Comparison of ENCODE assay signal across 13 cellular contexts in the genomic region with DNA sequence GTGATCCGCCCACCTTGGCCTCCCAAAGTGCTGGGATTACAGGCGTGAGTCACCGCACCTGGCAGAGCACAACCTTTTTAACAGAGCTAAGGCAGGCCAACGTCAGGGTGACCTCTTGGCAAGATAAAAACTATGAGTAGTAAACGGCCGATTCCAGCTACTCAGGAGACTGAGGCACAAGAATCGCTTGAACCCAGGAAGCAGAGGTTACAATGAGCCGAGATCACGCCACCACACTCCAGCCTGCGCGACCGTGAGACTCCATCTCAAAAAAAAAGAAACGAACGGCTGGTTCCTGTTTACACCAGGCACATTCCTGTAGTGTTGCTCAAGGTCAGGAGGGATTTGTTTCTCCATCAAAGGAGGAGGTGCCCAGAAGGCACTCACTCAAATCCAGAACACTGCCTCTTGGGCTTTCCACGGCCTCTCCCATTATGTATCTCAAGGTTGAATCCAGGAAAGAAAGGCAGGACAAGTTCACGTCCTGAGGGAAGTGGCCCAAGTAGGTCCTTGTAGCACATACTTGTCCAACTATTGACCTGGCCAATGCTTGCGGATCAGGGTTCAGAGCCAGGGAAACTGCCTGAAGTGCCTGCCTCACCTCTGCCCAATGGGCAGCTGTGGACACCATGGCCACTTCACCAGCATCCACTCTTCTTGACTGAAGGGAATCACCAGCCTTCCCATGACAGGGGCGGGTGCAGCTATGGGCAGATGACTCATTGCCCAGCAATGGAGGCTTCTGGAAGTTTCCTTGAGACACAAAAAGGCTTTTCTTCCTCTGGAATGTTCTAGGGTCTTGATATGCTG. TPM values are rescaled to one million over a fixed set of nuclear protein-coding genes. Genes with fewer than 3 reads are reported as not detected.
DNase-seq lines count a peak whose midpoint lies in the region; ATAC-seq and TF ChIP-seq lines count a peak whose summit lies in the region.
"Had no signal": no experiment of that assay in that cellular context is flagged by ENCODE, and none has a peak within 500 bp of the region (broad histone marks: within the 10 kb centered on the region; RNA-seq: fewer than 3 reads in every experiment).

No MANE protein-coding gene starts in this region.

- no peak overlapping the region for H3K4me3 Mint-ChIP-seq in activated T-helper 17 cell treated with anti-CD3 and anti-CD28 coated beads, Interleukin-2, amount 50 U/mL, for 72 hours
- H3K4me3 Mint-ChIP-seq: brain had no signal

- H3K9me3 ChIP-seq in Peyer's patch = no peaks in the 10 kb centered on the region
- no peaks in the 10 kb centered on the region for H3K9me3 ChIP-seq in esophagus muscularis mucosa
- H3K9me3 ChIP-seq: BLaER1, thoracic aorta had no signal

- H3K36me3 Mint-ChIP-seq in activated T-helper 17 cell treated with anti-CD3 and anti-CD28 coated beads, Interleukin-2, amount 50 U/mL, for 72 hours (ENCODE audit: low read depth) = peaks cover 88% of the 10 kb centered on the region

- no peak for DNase-seq in Peyer's patch
- DNase-seq in esophagus muscularis mucosa (ENCODE audit: extremely low spot score) = no peak
- peak; percentile 43 for DNase-seq in myocyte (ENCODE audit: low read depth)
- DNase-seq in OCI-M2 (lab: John Stamatoyannopoulos, UW; ENCODE audit: unreplicated experiment) = no peak
- DNase-seq in NCI-H1930 (lab: John Stamatoyannopoulos, UW) = no peak
- DNase-seq: activated CD4-positive, CD25-positive, alpha-beta regulatory T cell treated with anti-CD3 and anti-CD28 coated beads, Interleukin-2, amount 50 U/mL, for 72 hours; NCI-H774 had no signal

- TF ChIP-seq POLR2A in Peyer's patch (IDR thresholded peaks at IDR 0.05) = no peak
- TF ChIP-seq POLR2A in esophagus muscularis mucosa (IDR thresholded peaks at IDR 0.05; ENCODE audit: low read depth) = no peak

- no peaks in the 10 kb centered on the region for H3K9me3 Mint-ChIP-seq in activated T-helper 17 cell treated with anti-CD3 and anti-CD28 coated beads, Interleukin-2, amount 50 U/mL, for 72 hours
- H3K9me3 Mint-ChIP-seq: brain had no signal

- H3K4me1 ChIP-seq in ACC112 (ENCODE audit: control insufficient read depth, insufficient read depth, low read length, unreplicated experiment) (peaks cover 30% of the 10 kb centered on the region), Peyer's patch (peaks cover 0 to 16% (median 3%) of the 10 kb centered on the region in 4 donors), esophagus muscularis mucosa (peaks cover 27 to 36% (median 29%) of the 10 kb centered on the region in 4 donors)

- peak overlapping the region; percentile 46; the same call in 1 of the 2 replicates for H3K4me3 ChIP-seq in ACC112 (ENCODE audit: low read depth, low read length)
- H3K4me3 ChIP-seq in Peyer's patch = no peak overlapping the region
- no peak overlapping the region for H3K4me3 ChIP-seq in esophagus muscularis mucosa
- H3K4me3 ChIP-seq: BLaER1, thoracic aorta had no signal

- no peaks in the 10 kb centered on the region for H3K27me3 ChIP-seq in ACC112 (ENCODE audit: insufficient read depth, low read length)
- H3K27me3 ChIP-seq in Peyer's patch = no peaks in the 10 kb centered on the region
- H3K27me3 ChIP-seq in esophagus muscularis mucosa = no peaks in the 10 kb centered on the region
- H3K27me3 ChIP-seq: BLaER1 had no signal

- no peaks in the 10 kb centered on the region for H3K27me3 Mint-ChIP-seq in activated T-helper 17 cell treated with anti-CD3 and anti-CD28 coated beads, Interleukin-2, amount 50 U/mL, for 72 hours

- H2AFZ ChIP-seq in ACC112 (ENCODE audit: low read length, unreplicated experiment) = no peak overlapping the region

- no peaks in the 10 kb centered on the region for H3K79me2 ChIP-seq in ACC112 (ENCODE audit: control insufficient read depth, insufficient read depth, low read length, unreplicated experiment)

- H3K36me3 ChIP-seq in ACC112 (ENCODE audit: insufficient read depth, low read length) = peaks cover 35% of the 10 kb centered on the region
- peaks cover 0 to 70% (median 0%) of the 10 kb centered on the region in 3 donors for H3K36me3 ChIP-seq in Peyer's patch
- peaks cover 5 to 87% (median 64%) of the 10 kb centered on the region in 4 donors for H3K36me3 ChIP-seq in esophagus muscularis mucosa

- intact Hi-C loops in esophagus muscularis mucosa (cut with DNase I) = no loop called here

- H3K27ac ChIP-seq in ACC112 (ENCODE audit: low read depth, low read length) (peak overlapping the region; percentile 90), Peyer's patch (peak overlapping the region; percentile 25 to 79 (median 59)), esophagus muscularis mucosa (replicated peaks in 1 of 4) (peak overlapping the region; percentile 55 to 63 (median 62))
- H3K27ac ChIP-seq: BLaER1 had no signal

- TF ChIP-seq EP300 in esophagus muscularis mucosa (IDR thresholded peaks at IDR 0.05) = no peak

- peaks cover 7% of the 10 kb centered on the region for H3K4me1 Mint-ChIP-seq in activated T-helper 17 cell treated with anti-CD3 and anti-CD28 coated beads, Interleukin-2, amount 50 U/mL, for 72 hours

- 88% methylated on average over 18 of the region's 18 CpGs for WGBS in esophagus muscularis mucosa

- no peak overlapping the region for H3K27ac Mint-ChIP-seq in activated T-helper 17 cell treated with anti-CD3 and anti-CD28 coated beads, Interleukin-2, amount 50 U/mL, for 72 hours

- TF ChIP-seq CTCF in Peyer's patch (IDR thresholded peaks at IDR 0.05) = no peak
- no peak for TF ChIP-seq CTCF in esophagus muscularis mucosa (IDR thresholded peaks at IDR 0.05)

- ATAC-seq in GM18870 (IDR thresholded peaks at IDR 0.05; ENCODE audit: unreplicated experiment) = no peak
- ATAC-seq in activated T-helper 17 cell treated with anti-CD3 and anti-CD28 coated beads, Interleukin-2, amount 50 U/mL, for 72 hours (replicated peaks) = no peak

RNA-seq across cellular contexts. Expression of a gene that starts 13.5 kb away (rescaled TPM):
- total RNA-seq in Peyer's patch (10 to 100 TPM in 3 of 4 donors, 1 to 10 TPM in 1; 10.0 to 26.1 (median 19.9) TPM), esophagus muscularis mucosa (1 to 10 TPM; 7.3 to 9.9 (median 9.1) TPM), myocyte (22.1 and 22.6 TPM in 2 replicates)
- polyA plus RNA-seq in myocyte (2012) = 25.2 TPM
- 10 to 100 TPM; 15.6 to 26.6 TPM for total RNA-seq in activated T-helper 17 cell treated with anti-CD3 and anti-CD28 coated beads, Interleukin-2, amount 50 U/mL, for 72 hours

RNA-seq across cellular contexts. Expression of a gene that starts 13.5 kb away (rescaled TPM):
- 10 to 100 TPM in 2 of 4 donors, 1 to 10 TPM in 2; 8.2 to 42.9 (median 10.3) TPM for total RNA-seq in Peyer's patch
- 10 to 100 TPM in 1 of 4 donors, 1 to 10 TPM in 3; 7.4 to 10.4 (median 8.6) TPM for total RNA-seq in esophagus muscularis mucosa
- total RNA-seq in myocyte = 24.6 and 26.3 TPM in 2 replicates
- polyA plus RNA-seq in myocyte (2012) = 11.7 TPM
- total RNA-seq in activated T-helper 17 cell treated with anti-CD3 and anti-CD28 coated beads, Interleukin-2, amount 50 U/mL, for 72 hours = 1 to 10 TPM; 1.7 to 2.9 TPM
